Comparison of ENCODE assay signal across 27 cellular contexts in genomic region chr2:24363306-24363705, GRCh38. TPM values are rescaled to one million over a fixed set of nuclear protein-coding genes. Genes with fewer than 3 reads are reported as not detected.
A peak's percentile ranks its signal among the peaks of the same experiment; 100 is the strongest.
DNase-seq lines count a peak whose midpoint lies in the region; ATAC-seq and TF ChIP-seq lines count a peak whose summit lies in the region.
"Had no signal": no experiment of that assay in that cellular context is flagged by ENCODE, and none has a peak within 500 bp of the region (broad histone marks: within the 10 kb centered on the region; RNA-seq: fewer than 3 reads in every experiment).

No MANE protein-coding gene starts in this region.

- no peaks in the 10 kb centered on the region for H3F3A ChIP-seq in smooth muscle cell (ENCODE audit: low read depth)

- peaks cover 18% of the 10 kb centered on the region for H3K36me3 Mint-ChIP-seq in CD4-positive, alpha-beta T cell (ENCODE audit: low read depth)
- no peaks in the 10 kb centered on the region for H3K36me3 Mint-ChIP-seq in neural crest cell (ENCODE audit: low read depth)
- H3K36me3 Mint-ChIP-seq in activated CD4-positive, alpha-beta memory T cell treated with anti-CD3 and anti-CD28 coated beads, Interleukin-2, amount 10 ng/mL, durations not matched to agents 7 days and 5 days (ENCODE audit: low read depth): peaks cover under 1% of the 10 kb centered on the region
- H3K36me3 Mint-ChIP-seq: CD4-positive, CD25-positive, alpha-beta regulatory T cell had no signal

- 94% methylated on average over 2 of the region's 2 CpGs for WGBS in smooth muscle cell (ENCODE audit: low lambda C conversion rate)

- no peak overlapping the region for H3K4me2 ChIP-seq in smooth muscle cell
- H3K4me2 ChIP-seq: GM23338 had no signal

- H3K4me3 Mint-ChIP-seq in CD4-positive, alpha-beta T cell: peak overlapping the region; percentile 59
- H3K4me3 Mint-ChIP-seq in neural crest cell: peak overlapping the region; percentile 38
- no peak overlapping the region for H3K4me3 Mint-ChIP-seq in activated CD4-positive, alpha-beta memory T cell treated with anti-CD3 and anti-CD28 coated beads, Interleukin-2, amount 10 ng/mL, durations not matched to agents 7 days and 5 days
- no peak overlapping the region for H3K4me3 Mint-ChIP-seq in stimulated activated naive CD8-positive, alpha-beta T cell treated with anti-CD3 and anti-CD28 coated beads, Interleukin-15, amount 100 ng/mL, for 72 hours
- H3K4me3 Mint-ChIP-seq: GM23338, H9 had no signal

- no peak for ATAC-seq in CD4-positive, alpha-beta T cell (ENCODE audit: poor library complexity)
- no peak for ATAC-seq in stimulated activated naive CD8-positive, alpha-beta T cell treated with anti-CD3 and anti-CD28 coated beads, Interleukin-15, amount 100 ng/mL, for 72 hours
- ATAC-seq: GM12878, GM23338, PC-3, Right ventricle myocardium inferior, SK-N-SH treated with all-trans-retinoic acid at 6 μM for 48 hours had no signal

- H3K4me1 Mint-ChIP-seq in CD4-positive, alpha-beta T cell (ENCODE audit: low read depth): peaks cover 19% of the 10 kb centered on the region
- peaks cover 13% of the 10 kb centered on the region for H3K4me1 Mint-ChIP-seq in neural crest cell
- H3K4me1 Mint-ChIP-seq in activated CD4-positive, alpha-beta memory T cell treated with anti-CD3 and anti-CD28 coated beads, Interleukin-2, amount 10 ng/mL, durations not matched to agents 7 days and 5 days: peaks cover 14% of the 10 kb centered on the region
- H3K4me1 Mint-ChIP-seq in stimulated activated naive CD8-positive, alpha-beta T cell treated with anti-CD3 and anti-CD28 coated beads, Interleukin-15, amount 100 ng/mL, for 72 hours: peaks cover 14% of the 10 kb centered on the region

- no peaks in the 10 kb centered on the region for H3K36me3 ChIP-seq in smooth muscle cell (ENCODE audit: low read depth)
- H3K36me3 ChIP-seq: BE2C, SJCRH30 had no signal

- no peaks in the 10 kb centered on the region for H3K27me3 ChIP-seq in CD4-positive, alpha-beta T cell (ENCODE audit: control insufficient read depth, insufficient read depth, low read length)
- H3K27me3 ChIP-seq in smooth muscle cell (ENCODE audit: low read depth): no peaks in the 10 kb centered on the region
- H3K27me3 ChIP-seq: BE2C, SJCRH30 had no signal

- TF ChIP-seq CTCF in CD4-positive, alpha-beta T cell (IDR thresholded peaks at IDR 0.05): no peak
- TF ChIP-seq CTCF in epithelial cell of esophagus (IDR thresholded peaks at IDR 0.05; ENCODE audit: insufficient read depth, low read depth, low read length, missing control alignments) (no peak), neural crest cell (conservative IDR thresholded peaks at IDR 0.05) (no peak), smooth muscle cell (IDR thresholded peaks at IDR 0.05; ENCODE audit: borderline replicate concordance, insufficient read depth, poor library complexity, severe bottlenecking) (no peak)

- POLR2A ChIA-PET in CD4-positive, alpha-beta T cell (lab: Charles Lee): no interaction called here
- POLR2A ChIA-PET in activated CD4-positive, alpha-beta memory T cell treated with anti-CD3 and anti-CD28 coated beads, Interleukin-2, amount 10 ng/mL, durations not matched to agents 7 days and 5 days (lab: Charles Lee): no interaction called here

- no peak overlapping the region for H3K4me3 ChIP-seq in epithelial cell of esophagus (ENCODE audit: low read length)
- H3K4me3 ChIP-seq in smooth muscle cell: no peak overlapping the region
- H3K4me3 ChIP-seq: GM12878, GM23338, SJCRH30 had no signal

- peaks cover 2% of the 10 kb centered on the region for H4K20me1 ChIP-seq in smooth muscle cell (ENCODE audit: low read depth)

- no peak overlapping the region for H2AFZ ChIP-seq in smooth muscle cell (ENCODE audit: low read depth)
- H2AFZ ChIP-seq: GM23338 had no signal

- intact Hi-C loops in CD4-positive, alpha-beta T cell (cut with DNase I, micrococcal nuclease): loop anchor here in 1 of 2 experiments (5.0 kb wide), 3 partner anchors 286 to 429 kb away; partner anchors contain the start of genes CENPO, PTRHD1, SF3B6 and UBXN2A

- H3K9ac ChIP-seq in smooth muscle cell (ENCODE audit: low read depth): no peak overlapping the region

- H3K27me3 Mint-ChIP-seq in CD4-positive, alpha-beta T cell: no peaks in the 10 kb centered on the region
- peaks cover 18% of the 10 kb centered on the region for H3K27me3 Mint-ChIP-seq in neural crest cell (ENCODE audit: low read depth)
- H3K27me3 Mint-ChIP-seq in activated CD4-positive, alpha-beta memory T cell treated with anti-CD3 and anti-CD28 coated beads, Interleukin-2, amount 10 ng/mL, durations not matched to agents 7 days and 5 days: peaks cover 4% of the 10 kb centered on the region
- no peaks in the 10 kb centered on the region for H3K27me3 Mint-ChIP-seq in stimulated activated naive CD8-positive, alpha-beta T cell treated with anti-CD3 and anti-CD28 coated beads, Interleukin-15, amount 100 ng/mL, for 72 hours
- H3K27me3 Mint-ChIP-seq: CD4-positive, CD25-positive, alpha-beta regulatory T cell had no signal

- no peaks in the 10 kb centered on the region for H3K9me3 ChIP-seq in CD4-positive, alpha-beta T cell (ENCODE audit: control insufficient read depth, low read length)
- no peaks in the 10 kb centered on the region for H3K9me3 ChIP-seq in smooth muscle cell (replicated peaks; ENCODE audit: low read depth)
- H3K9me3 ChIP-seq: BE2C, SJCRH30 had no signal

- CTCF ChIA-PET in CD4-positive, alpha-beta T cell (lab: Charles Lee): no interaction called here
- CTCF ChIA-PET in activated CD4-positive, alpha-beta memory T cell treated with anti-CD3 and anti-CD28 coated beads, Interleukin-2, amount 10 ng/mL, durations not matched to agents 7 days and 5 days (lab: Charles Lee): no interaction called here

- DNase-seq in CD4-positive, alpha-beta T cell: no peak
- peak; percentile 12 for DNase-seq in MV-4-11 (lab: John Stamatoyannopoulos, UW)
- peak; percentile 58 for DNase-seq in epithelial cell of esophagus (ENCODE audit: low read depth)
- no peak for DNase-seq in neural crest cell (ENCODE audit: low read depth, low spot score)
- DNase-seq in smooth muscle cell (lab: John Stamatoyannopoulos, UW; ENCODE audit: unreplicated experiment): no peak
- no peak for DNase-seq in NCI-H748 (lab: John Stamatoyannopoulos, UW; ENCODE audit: unreplicated experiment)
- no peak for DNase-seq in activated CD4-positive, alpha-beta memory T cell treated with anti-CD3 and anti-CD28 coated beads, Interleukin-2, amount 10 ng/mL, durations not matched to agents 7 days and 5 days
- no peak for DNase-seq in stimulated activated naive CD8-positive, alpha-beta T cell treated with anti-CD3 and anti-CD28 coated beads, Interleukin-15, amount 100 ng/mL, for 72 hours
- DNase-seq: BE2C; CD4-positive, CD25-positive, alpha-beta regulatory T cell; COR-L47; GDM1; H9; KG1; MM.1S; NCI-H1092 treated with DMSO at 0.1 percent for 48 hours; NCI-H1436 treated with DMSO at 0.1 percent for 48 hours; NCI-H187 treated with DMSO at 0.1 percent for 48 hours; NCI-H524 treated with DMSO at 0.1 percent for 48 hours; NCI-H82; NK-92 treated with Interleukin-12 subunit alpha and Interleukin-12 subunit beta, amount 100 ng/mL, for 24 hours; PC-3; SJCRH30 had no signal

- H3K79me2 ChIP-seq in smooth muscle cell (ENCODE audit: low read depth): peaks cover 17% of the 10 kb centered on the region

- H3K4me1 ChIP-seq in smooth muscle cell (ENCODE audit: low read depth): no peaks in the 10 kb centered on the region

- H3K27ac Mint-ChIP-seq in CD4-positive, alpha-beta T cell: no peak overlapping the region
- no peak overlapping the region for H3K27ac Mint-ChIP-seq in neural crest cell (ENCODE audit: unreplicated experiment)
- no peak overlapping the region for H3K27ac Mint-ChIP-seq in activated CD4-positive, alpha-beta memory T cell treated with anti-CD3 and anti-CD28 coated beads, Interleukin-2, amount 10 ng/mL, durations not matched to agents 7 days and 5 days
- no peak overlapping the region for H3K27ac Mint-ChIP-seq in stimulated activated naive CD8-positive, alpha-beta T cell treated with anti-CD3 and anti-CD28 coated beads, Interleukin-15, amount 100 ng/mL, for 72 hours
- H3K27ac Mint-ChIP-seq: GM23338, H9 had no signal

- H3K27ac ChIP-seq in CD4-positive, alpha-beta T cell (ENCODE audit: low read depth, low read length): no peak overlapping the region
- no peak overlapping the region for H3K27ac ChIP-seq in smooth muscle cell (ENCODE audit: low read depth)
- H3K27ac ChIP-seq: SJCRH30 had no signal

- no peaks in the 10 kb centered on the region for H3K9me3 Mint-ChIP-seq in CD4-positive, alpha-beta T cell
- no peaks in the 10 kb centered on the region for H3K9me3 Mint-ChIP-seq in neural crest cell
- H3K9me3 Mint-ChIP-seq in activated CD4-positive, alpha-beta memory T cell treated with anti-CD3 and anti-CD28 coated beads, Interleukin-2, amount 10 ng/mL, durations not matched to agents 7 days and 5 days: no peaks in the 10 kb centered on the region
- no peaks in the 10 kb centered on the region for H3K9me3 Mint-ChIP-seq in stimulated activated naive CD8-positive, alpha-beta T cell treated with anti-CD3 and anti-CD28 coated beads, Interleukin-15, amount 100 ng/mL, for 72 hours
- H3K9me3 Mint-ChIP-seq: GM23338, H9 had no signal

RNA-seq across cellular contexts. Expression of gene ITSN2, which starts 3.0 kb away (rescaled TPM):
- total RNA-seq in CD4-positive, alpha-beta T cell: 10 to 100 TPM; 75.4 to 77.1 TPM
- total RNA-seq in neural crest cell (13.6 and 13.7 TPM in 2 replicates), smooth muscle cell (19.6 and 28.4 TPM in 2 replicates)
- polyA plus RNA-seq in smooth muscle cell: 8.5 and 14.3 TPM in 2 replicates
- total RNA-seq in activated CD4-positive, alpha-beta memory T cell treated with anti-CD3 and anti-CD28 coated beads, Interleukin-2, amount 10 ng/mL, durations not matched to agents 7 days and 5 days: 10 to 100 TPM; 75.6 to 75.7 TPM

Comparison
In these comparisons a context has a peak if more than half of its experiments do, and no peak if none do; other contexts are left out.
1. DNase-seq: peak in MV-4-11 (single experiment) and epithelial cell of esophagus (single experiment); none in CD4-positive, alpha-beta T cell (0 of 10), neural crest cell (single experiment), smooth muscle cell (single experiment), NCI-H748 (single experiment), activated CD4-positive, alpha-beta memory T cell treated with anti-CD3 and anti-CD28 coated beads, Interleukin-2, amount 10 ng/mL, durations not matched to agents 7 days and 5 days (single experiment) and stimulated activated naive CD8-positive, alpha-beta T cell treated with anti-CD3 and anti-CD28 coated beads, Interleukin-15, amount 100 ng/mL, for 72 hours (0 of 2).
2. H3K4me3 Mint-ChIP-seq: peak in CD4-positive, alpha-beta T cell (single experiment) and neural crest cell (single experiment); none in activated CD4-positive, alpha-beta memory T cell treated with anti-CD3 and anti-CD28 coated beads, Interleukin-2, amount 10 ng/mL, durations not matched to agents 7 days and 5 days (single experiment) and stimulated activated naive CD8-positive, alpha-beta T cell treated with anti-CD3 and anti-CD28 coated beads, Interleukin-15, amount 100 ng/mL, for 72 hours (0 of 2).